ENCODE assay signal across 8 cellular contexts in the genomic region with DNA sequence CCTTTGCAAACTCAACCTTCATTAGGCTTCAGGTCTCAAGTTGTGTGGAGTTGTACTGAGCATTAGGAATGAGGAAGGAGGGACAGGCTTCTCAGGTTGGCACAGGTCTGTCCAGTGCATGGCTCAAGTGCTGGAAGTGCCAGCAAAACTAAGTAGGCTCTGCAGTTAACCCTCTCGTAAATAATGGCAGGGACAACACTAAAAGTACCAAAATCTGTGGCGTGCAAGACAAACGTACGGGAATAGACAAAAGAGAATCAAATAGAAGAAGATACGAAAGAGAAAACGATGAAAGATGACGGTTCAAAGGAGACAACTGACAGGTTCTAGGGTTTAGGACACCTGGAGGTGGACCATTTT. TPM values are rescaled to one million over a fixed set of nuclear protein-coding genes. Genes with fewer than 3 reads are reported as not detected.
DNase-seq lines count a peak whose midpoint lies in the region; ATAC-seq and TF ChIP-seq lines count a peak whose summit lies in the region.

No MANE protein-coding gene starts in this region.

- DNase-seq in CD8-positive, alpha-beta T cell, result no peak
- DNase-seq in HFF-Myc (ENCODE audit: extremely low read depth, low read depth) (no peak), left ventricle myocardium superior (no peak), skeletal muscle cell (ENCODE audit: low read depth) (no peak), NCI-H526 (lab: John Stamatoyannopoulos, UW) (no peak), GM10266 (ENCODE audit: extremely low spot score) (no peak), amniotic stem cell (lab: John Stamatoyannopoulos, UW) (no peak)
- DNase-seq in activated T-helper 1 cell treated with anti-CD3 and anti-CD28 coated beads, Interleukin-12 subunit alpha, Interleukin-12 subunit beta, Interleukin-2, Interleukin-4 antibody, amounts not matched to agents 30 ng/mL and 10 ng/mL and 1 ng/mL, durations not matched to agents 14 hours and 24 hours and 36 hours (ENCODE audit: low spot score), result no peak

- ATAC-seq in CD8-positive, alpha-beta T cell, result no peak
- ATAC-seq in left ventricle myocardium superior, result peak; percentile 46

- H3K9me3 Mint-ChIP-seq in CD8-positive, alpha-beta T cell, result no peaks in the 10 kb centered on the region
- H3K9me3 Mint-ChIP-seq in activated T-helper 1 cell treated with anti-CD3 and anti-CD28 coated beads, Interleukin-12 subunit alpha, Interleukin-12 subunit beta, Interleukin-2, Interleukin-4 antibody, amounts not matched to agents 30 ng/mL and 10 ng/mL and 1 ng/mL, durations not matched to agents 14 hours and 24 hours and 36 hours, result no peaks in the 10 kb centered on the region

- peak overlapping the region; percentile 99 for H3K27ac Mint-ChIP-seq in CD8-positive, alpha-beta T cell
- peak overlapping the region; percentile 80 for H3K27ac Mint-ChIP-seq in activated T-helper 1 cell treated with anti-CD3 and anti-CD28 coated beads, Interleukin-12 subunit alpha, Interleukin-12 subunit beta, Interleukin-2, Interleukin-4 antibody, amounts not matched to agents 30 ng/mL and 10 ng/mL and 1 ng/mL, durations not matched to agents 14 hours and 24 hours and 36 hours

- H3K27me3 ChIP-seq in CD8-positive, alpha-beta T cell (ENCODE audit: insufficient read depth, low read length), result no peaks in the 10 kb centered on the region

- H3K4me1 ChIP-seq in CD8-positive, alpha-beta T cell (ENCODE audit: insufficient read depth, low read length), result peaks cover 34% of the 10 kb centered on the region

- intact Hi-C loops in CD8-positive, alpha-beta T cell (cut with DNase I, micrococcal nuclease), result no loop called here
- intact Hi-C loops in activated T-helper 1 cell treated with anti-CD3 and anti-CD28 coated beads, Interleukin-12 subunit alpha, Interleukin-12 subunit beta, Interleukin-2, Interleukin-4 antibody, amounts not matched to agents 30 ng/mL and 10 ng/mL and 1 ng/mL, durations not matched to agents 14 hours and 24 hours and 36 hours (cut with micrococcal nuclease), result no loop called here
- intact Hi-C loops in left ventricle myocardium superior (cut with micrococcal nuclease), result no loop called here

- peak overlapping the region; percentile 84 for H3K27ac ChIP-seq in CD8-positive, alpha-beta T cell (ENCODE audit: low read depth, low read length)

- H3K9me3 ChIP-seq in CD8-positive, alpha-beta T cell (ENCODE audit: low read length), result no peaks in the 10 kb centered on the region

- POLR2A ChIA-PET in CD8-positive, alpha-beta T cell (lab: Charles Lee), result interaction anchor here (1.2 to 2.3 kb wide), 8 partner anchors 9 to 265 kb away, joined by 4 to 38 read pairs (median 8); partner anchors contain the start of genes FBXO33 and GEMIN2

- peak overlapping the region; percentile 87 for H3K4me3 Mint-ChIP-seq in CD8-positive, alpha-beta T cell
- peak overlapping the region; percentile 87 for H3K4me3 Mint-ChIP-seq in activated T-helper 1 cell treated with anti-CD3 and anti-CD28 coated beads, Interleukin-12 subunit alpha, Interleukin-12 subunit beta, Interleukin-2, Interleukin-4 antibody, amounts not matched to agents 30 ng/mL and 10 ng/mL and 1 ng/mL, durations not matched to agents 14 hours and 24 hours and 36 hours

- no peaks in the 10 kb centered on the region for H3K27me3 Mint-ChIP-seq in CD8-positive, alpha-beta T cell (ENCODE audit: low read depth)
- no peaks in the 10 kb centered on the region for H3K27me3 Mint-ChIP-seq in activated T-helper 1 cell treated with anti-CD3 and anti-CD28 coated beads, Interleukin-12 subunit alpha, Interleukin-12 subunit beta, Interleukin-2, Interleukin-4 antibody, amounts not matched to agents 30 ng/mL and 10 ng/mL and 1 ng/mL, durations not matched to agents 14 hours and 24 hours and 36 hours (ENCODE audit: insufficient read depth)

- H3K36me3 ChIP-seq in CD8-positive, alpha-beta T cell (ENCODE audit: insufficient read depth, low read length), result peaks cover 4% of the 10 kb centered on the region

- H3K36me3 Mint-ChIP-seq in CD8-positive, alpha-beta T cell, result peaks cover 26% of the 10 kb centered on the region
- H3K36me3 Mint-ChIP-seq in activated T-helper 1 cell treated with anti-CD3 and anti-CD28 coated beads, Interleukin-12 subunit alpha, Interleukin-12 subunit beta, Interleukin-2, Interleukin-4 antibody, amounts not matched to agents 30 ng/mL and 10 ng/mL and 1 ng/mL, durations not matched to agents 14 hours and 24 hours and 36 hours (ENCODE audit: low read depth), result peaks cover 18% of the 10 kb centered on the region

- CTCF ChIA-PET in CD8-positive, alpha-beta T cell (lab: Charles Lee), result interaction anchor here (1.4 kb wide), 1 partner anchor 68 kb away, joined by 5 read pairs; no protein-coding TSS in a partner anchor

- TF ChIP-seq CTCF in CD8-positive, alpha-beta T cell (IDR thresholded peaks at IDR 0.05), result no peak
- no peak for TF ChIP-seq CTCF in HFF-Myc (IDR thresholded peaks at IDR 0.05; ENCODE audit: low read depth, low read length, missing control alignments)
- no peak for TF ChIP-seq CTCF in GM10266 (IDR thresholded peaks at IDR 0.05; ENCODE audit: control insufficient read depth, insufficient read depth, low read depth, missing control alignments)

- H3K4me1 Mint-ChIP-seq in CD8-positive, alpha-beta T cell (ENCODE audit: low read depth), result peaks cover 52% of the 10 kb centered on the region
- peaks cover 46% of the 10 kb centered on the region for H3K4me1 Mint-ChIP-seq in activated T-helper 1 cell treated with anti-CD3 and anti-CD28 coated beads, Interleukin-12 subunit alpha, Interleukin-12 subunit beta, Interleukin-2, Interleukin-4 antibody, amounts not matched to agents 30 ng/mL and 10 ng/mL and 1 ng/mL, durations not matched to agents 14 hours and 24 hours and 36 hours (ENCODE audit: low read depth)

- peak overlapping the region; percentile 78 for H3K4me3 ChIP-seq in CD8-positive, alpha-beta T cell (ENCODE audit: low read depth, low read length)
- peak overlapping the region; percentile 84 for H3K4me3 ChIP-seq in HFF-Myc (replicated peaks; ENCODE audit: low read depth, low read length)
- peak overlapping the region; percentile 77 for H3K4me3 ChIP-seq in skeletal muscle cell (ENCODE audit: low read depth, low read length)

RNA-seq across cellular contexts. Expression of gene TRAPPC6B, which starts 0.6 kb away (rescaled TPM):
- 1 to 10 TPM; 6.8 to 7.1 TPM for total RNA-seq in CD8-positive, alpha-beta T cell
- total RNA-seq in activated T-helper 1 cell treated with anti-CD3 and anti-CD28 coated beads, Interleukin-12 subunit alpha, Interleukin-12 subunit beta, Interleukin-2, Interleukin-4 antibody, amounts not matched to agents 30 ng/mL and 10 ng/mL and 1 ng/mL, durations not matched to agents 14 hours and 24 hours and 36 hours, result 17.4 and 18.5 TPM in 2 replicates
- 22.8 TPM for total RNA-seq in left ventricle myocardium superior

RNA-seq across cellular contexts. Expression of gene PNN, which starts 5.5 kb away (rescaled TPM):
- 100 to 1,000 TPM; 102 to 109 TPM for total RNA-seq in CD8-positive, alpha-beta T cell
- total RNA-seq in activated T-helper 1 cell treated with anti-CD3 and anti-CD28 coated beads, Interleukin-12 subunit alpha, Interleukin-12 subunit beta, Interleukin-2, Interleukin-4 antibody, amounts not matched to agents 30 ng/mL and 10 ng/mL and 1 ng/mL, durations not matched to agents 14 hours and 24 hours and 36 hours, result 111 and 116 TPM in 2 replicates
- total RNA-seq in left ventricle myocardium superior, result 29.0 TPM

RNA-seq across cellular contexts. Expression of gene GEMIN2, which starts 55.4 kb away (rescaled TPM):
- 10 to 100 TPM; 14.0 to 14.5 TPM for total RNA-seq in CD8-positive, alpha-beta T cell
- total RNA-seq in activated T-helper 1 cell treated with anti-CD3 and anti-CD28 coated beads, Interleukin-12 subunit alpha, Interleukin-12 subunit beta, Interleukin-2, Interleukin-4 antibody, amounts not matched to agents 30 ng/mL and 10 ng/mL and 1 ng/mL, durations not matched to agents 14 hours and 24 hours and 36 hours, result 22.2 and 23.7 TPM in 2 replicates
- total RNA-seq in left ventricle myocardium superior, result 7.7 TPM
